8 cellular contexts compared by ENCODE assay signal in genomic region chr12:6532051-6532926, GRCh38. TPM values are rescaled to one million over a fixed set of nuclear protein-coding genes. Genes with fewer than 3 reads are reported as not detected.
DNase-seq lines count a peak whose midpoint lies in the region; ATAC-seq and TF ChIP-seq lines count a peak whose summit lies in the region.

No MANE protein-coding gene starts in this region.

- TF ChIP-seq CTCF in foreskin keratinocyte (conservative IDR thresholded peaks at IDR 0.05): no peak

- H3K4me3 ChIP-seq in HUES48 (ENCODE audit: low read depth, low read length) (peak overlapping the region; percentile 82), SJCRH30 (peak overlapping the region; percentile 94)

- peak; percentile 75 for ATAC-seq in foreskin keratinocyte
- ATAC-seq in GM21576 (IDR thresholded peaks at IDR 0.05; ENCODE audit: unreplicated experiment): no peak

- no peaks in the 10 kb centered on the region for H3K27me3 ChIP-seq in HUES48 (ENCODE audit: control insufficient read depth, insufficient read depth, low read length)
- H3K27me3 ChIP-seq in SJCRH30: no peaks in the 10 kb centered on the region
- H3K27me3 ChIP-seq in foreskin keratinocyte: no peaks in the 10 kb centered on the region

- H3K27ac ChIP-seq in HUES48 (ENCODE audit: low read depth, low read length) (peak overlapping the region; percentile 98), SJCRH30 (peak overlapping the region; percentile 93), foreskin keratinocyte (no peak overlapping the region)

- DNase-seq in ELF-1 (ENCODE audit: low read depth, low spot score) (peak; percentile 85), SJCRH30 (peak; percentile 49 to 60), activated gamma-delta T cell treated with Interleukin-2 at 50 U/mL for 16 hours (peak; percentile 83), foreskin keratinocyte (peak; percentile 82 to 95), non-pigmented ciliary epithelial cell (ENCODE audit: low read depth) (peak; percentile 95), superior temporal gyrus (ENCODE audit: extremely low spot score) (peak; percentile 74)

- H3K36me3 ChIP-seq in HUES48 (ENCODE audit: control insufficient read depth, insufficient read depth, low read length) (peaks cover 74% of the 10 kb centered on the region), SJCRH30 (peaks cover 68% of the 10 kb centered on the region)

- no peaks in the 10 kb centered on the region for H3K9me3 ChIP-seq in HUES48 (ENCODE audit: control insufficient read depth, insufficient read depth, low read length)
- H3K9me3 ChIP-seq in SJCRH30 (replicated peaks): no peaks in the 10 kb centered on the region

- H3K9ac ChIP-seq in HUES48 (ENCODE audit: low read depth, low read length): peak overlapping the region; percentile 57

- peaks cover 13% of the 10 kb centered on the region for H3K4me1 ChIP-seq in HUES48 (ENCODE audit: control insufficient read depth, insufficient read depth, low read length)
- peaks cover 18% of the 10 kb centered on the region; the same call in 1 of the 2 replicates for H3K4me1 ChIP-seq in SJCRH30
- peaks cover 26% of the 10 kb centered on the region for H3K4me1 ChIP-seq in foreskin keratinocyte

RNA-seq across cellular contexts. Expression of gene GAPDH, which starts 2.0 kb away (rescaled TPM):
- 4,776 and 4,843 TPM in 2 replicates for total RNA-seq in SJCRH30 (2014; rRNA removed; shearing (Covaris generic))
- total RNA-seq in foreskin keratinocyte: 6,442 and 6,736 TPM in 2 replicates
- 7,678 and 8,217 TPM in 2 replicates for polyA plus RNA-seq in foreskin keratinocyte

RNA-seq across cellular contexts. Expression of gene IFFO1, which starts 23.6 kb away (rescaled TPM):
- total RNA-seq in SJCRH30 (2014; rRNA removed; shearing (Covaris generic)): 10.3 and 13.8 TPM in 2 replicates
- 1.7 and 2.7 TPM in 2 replicates for total RNA-seq in foreskin keratinocyte
- 2.7 and 5.0 TPM in 2 replicates for polyA plus RNA-seq in foreskin keratinocyte

RNA-seq across cellular contexts. Expression of gene NOP2, which starts 35.8 kb away (rescaled TPM):
- total RNA-seq in SJCRH30 (2014; rRNA removed; shearing (Covaris generic)): 63.8 and 67.7 TPM in 2 replicates
- 64.2 and 65.6 TPM in 2 replicates for total RNA-seq in foreskin keratinocyte
- polyA plus RNA-seq in foreskin keratinocyte: 46.8 and 61.1 TPM in 2 replicates

RNA-seq across cellular contexts. Expression of gene NCAPD2, which starts 38.4 kb away (rescaled TPM):
- 215 and 218 TPM in 2 replicates for total RNA-seq in SJCRH30 (2014; rRNA removed; shearing (Covaris generic))
- 64.5 and 86.2 TPM in 2 replicates for total RNA-seq in foreskin keratinocyte
- 26.1 and 35.7 TPM in 2 replicates for polyA plus RNA-seq in foreskin keratinocyte

RNA-seq across cellular contexts. Expression of gene MRPL51, which starts 39.2 kb away (rescaled TPM):
- total RNA-seq in SJCRH30 (2014; rRNA removed; shearing (Covaris generic)): 200 and 208 TPM in 2 replicates
- total RNA-seq in foreskin keratinocyte: 193 and 210 TPM in 2 replicates
- 303 and 321 TPM in 2 replicates for polyA plus RNA-seq in foreskin keratinocyte
